Comparison of ENCODE assay signal across 11 cellular contexts in genomic region chr4:89031272-89031671, GRCh38.
"Had no signal": no experiment of that assay in that cellular context is flagged by ENCODE, and none has a peak within 500 bp of the region (broad histone marks: within the 10 kb centered on the region; RNA-seq: fewer than 3 reads in every experiment).

No MANE protein-coding gene starts in this region.

- H3K27ac ChIP-seq: GM23248 had no signal

- H3K27ac Mint-ChIP-seq: GM23338, H9, HFFc6 had no signal

- H3K4me2 ChIP-seq: GM23338 had no signal

- H2AFZ ChIP-seq: GM23248, GM23338 had no signal

- H3K4me1 ChIP-seq: HAP-1 had no signal

- H3K4me3 ChIP-seq: GM23248, GM23338, HAP-1 had no signal

- H3K4me3 Mint-ChIP-seq: GM23338, H9, HFFc6 had no signal

- H3K36me3 ChIP-seq: HAP-1 had no signal

- DNase-seq: GM23248, GOT3, H7, H9, HCEC 1CT, HFFc6 had no signal

- H3K4me1 Mint-ChIP-seq: GM23338 had no signal

- FAIRE-seq: H1, H54 had no signal

- H3K9me3 ChIP-seq: HAP-1 had no signal

- ATAC-seq: GM23338, HCT116 had no signal

- H3K9ac ChIP-seq: GM23248 had no signal
